In genomic region chr1:214044438-214045214, GRCh38 we compare ENCODE assay signal across 17 cellular contexts. TPM values are rescaled to one million over a fixed set of nuclear protein-coding genes. Genes with fewer than 3 reads are reported as not detected.
A peak's percentile ranks its signal among the peaks of the same experiment; 100 is the strongest.
DNase-seq lines count a peak whose midpoint lies in the region; ATAC-seq and TF ChIP-seq lines count a peak whose summit lies in the region.
"Had no signal": no experiment of that assay in that cellular context is flagged by ENCODE, and none has a peak within 500 bp of the region (broad histone marks: within the 10 kb centered on the region; RNA-seq: fewer than 3 reads in every experiment).

No MANE protein-coding gene starts in this region.

- no peak for ATAC-seq in HG03025 (IDR thresholded peaks at IDR 0.05; ENCODE audit: low FRiP score, unreplicated experiment)

- TF ChIP-seq EP300 in ovary (IDR thresholded peaks at IDR 0.05) = no peak

- H3K36me3 Mint-ChIP-seq in Calu3 (ENCODE audit: insufficient read depth, unreplicated experiment) = no peaks in the 10 kb centered on the region
- H3K36me3 Mint-ChIP-seq in activated CD4-positive, alpha-beta T cell treated with anti-CD3 and anti-CD28 coated beads, Interleukin-2, amount 10 ng/mL, durations not matched to agents 7 days and 5 days (ENCODE audit: low read depth) = no peaks in the 10 kb centered on the region
- H3K36me3 Mint-ChIP-seq: activated naive CD4-positive, alpha-beta T cell treated with anti-CD3 and anti-CD28 coated beads, Interleukin-2, amount 50 U/mL, for 24 hours; naive B cell had no signal

- no peaks in the 10 kb centered on the region for H3K4me1 Mint-ChIP-seq in Calu3 (ENCODE audit: low read depth, unreplicated experiment)
- no peaks in the 10 kb centered on the region for H3K4me1 Mint-ChIP-seq in activated CD4-positive, alpha-beta T cell treated with anti-CD3 and anti-CD28 coated beads, Interleukin-2, amount 10 ng/mL, durations not matched to agents 7 days and 5 days
- H3K4me1 Mint-ChIP-seq: activated CD4-positive, alpha-beta T cell treated with anti-CD3 and anti-CD28 coated beads, Interleukin-2, amount 10 ng/mL, durations not matched to agents 24 days and 14 days; activated naive CD4-positive, alpha-beta T cell treated with anti-CD3 and anti-CD28 coated beads, Interleukin-2, amount 50 U/mL, for 24 hours; naive B cell had no signal

- intact Hi-C loops in Calu3 (cut with micrococcal nuclease; ENCODE audit: unreplicated experiment) (no loop called here), ovary (cut with DNase I) (no loop called here)

- CTCF ChIA-PET in Calu3 (lab: Charles Lee) = interaction anchor here (0.5 to 1.2 kb wide), 2 partner anchors 78 to 140 kb away, joined by 3 to 5 read pairs; no protein-coding TSS in a partner anchor
- CTCF ChIA-PET in activated CD4-positive, alpha-beta T cell treated with anti-CD3 and anti-CD28 coated beads, Interleukin-2, amount 10 ng/mL, durations not matched to agents 7 days and 5 days (lab: Charles Lee) = no interaction called here

- no peak overlapping the region for H3K4me3 Mint-ChIP-seq in Calu3 (ENCODE audit: low read depth, unreplicated experiment)
- no peak overlapping the region for H3K4me3 Mint-ChIP-seq in activated CD4-positive, alpha-beta T cell treated with anti-CD3 and anti-CD28 coated beads, Interleukin-2, amount 10 ng/mL, durations not matched to agents 7 days and 5 days
- H3K4me3 Mint-ChIP-seq: activated CD4-positive, alpha-beta T cell treated with anti-CD3 and anti-CD28 coated beads, Interleukin-2, amount 10 ng/mL, durations not matched to agents 24 days and 14 days; activated naive CD4-positive, alpha-beta T cell treated with anti-CD3 and anti-CD28 coated beads, Interleukin-2, amount 50 U/mL, for 24 hours; naive B cell had no signal

- TF ChIP-seq CTCF in Calu3 (IDR thresholded peaks at IDR 0.05; ENCODE audit: unreplicated experiment) = no peak
- no peak for TF ChIP-seq CTCF in hepatocyte (IDR thresholded peaks at IDR 0.05; ENCODE audit: poor library complexity)
- no peak for TF ChIP-seq CTCF in ovary (IDR thresholded peaks at IDR 0.05)

- peaks cover 7% of the 10 kb centered on the region for H3K9me3 ChIP-seq in hepatocyte (ENCODE audit: low read depth)
- no peaks in the 10 kb centered on the region for H3K9me3 ChIP-seq in ovary

- no peaks in the 10 kb centered on the region for H3K9me2 ChIP-seq in hepatocyte (replicated peaks; ENCODE audit: insufficient read depth)

- H3K27ac Mint-ChIP-seq in Calu3 (ENCODE audit: unreplicated experiment) = no peak overlapping the region
- H3K27ac Mint-ChIP-seq in activated CD4-positive, alpha-beta T cell treated with anti-CD3 and anti-CD28 coated beads, Interleukin-2, amount 10 ng/mL, durations not matched to agents 7 days and 5 days = no peak overlapping the region
- H3K27ac Mint-ChIP-seq: activated CD4-positive, alpha-beta T cell treated with anti-CD3 and anti-CD28 coated beads, Interleukin-2, amount 10 ng/mL, durations not matched to agents 24 days and 14 days; activated naive CD4-positive, alpha-beta T cell treated with anti-CD3 and anti-CD28 coated beads, Interleukin-2, amount 50 U/mL, for 24 hours; naive B cell had no signal

- peaks cover 6% of the 10 kb centered on the region for H3K9me3 Mint-ChIP-seq in Calu3 (ENCODE audit: low read depth, unreplicated experiment)
- H3K9me3 Mint-ChIP-seq in activated CD4-positive, alpha-beta T cell treated with anti-CD3 and anti-CD28 coated beads, Interleukin-2, amount 10 ng/mL, durations not matched to agents 7 days and 5 days = peaks cover 3% of the 10 kb centered on the region
- H3K9me3 Mint-ChIP-seq: activated naive CD4-positive, alpha-beta T cell treated with anti-CD3 and anti-CD28 coated beads, Interleukin-2, amount 50 U/mL, for 24 hours had no signal

- BruUV-seq in Calu3 (replicated peaks; lab: Mats Ljungman, UMichigan) = no TSS peak

- H3K79me2 ChIP-seq in hepatocyte = no peaks in the 10 kb centered on the region

- H3K27me3 ChIP-seq in hepatocyte (no peaks in the 10 kb centered on the region), ovary (no peaks in the 10 kb centered on the region)

- POLR2A ChIA-PET in activated CD4-positive, alpha-beta T cell treated with anti-CD3 and anti-CD28 coated beads, Interleukin-2, amount 10 ng/mL, durations not matched to agents 7 days and 5 days (lab: Charles Lee) = no interaction called here

- H4K20me1 ChIP-seq in hepatocyte (ENCODE audit: insufficient read depth, poor library complexity, severe bottlenecking) = no peaks in the 10 kb centered on the region

- TF ChIP-seq POLR2A in ovary (IDR thresholded peaks at IDR 0.05) = no peak

- H3K36me3 ChIP-seq in hepatocyte (replicated peaks; ENCODE audit: insufficient read depth, low read depth) = no peaks in the 10 kb centered on the region
- H3K36me3 ChIP-seq in ovary = no peaks in the 10 kb centered on the region

- H2AFZ ChIP-seq in hepatocyte = no peak overlapping the region

- H3K27me3 Mint-ChIP-seq in Calu3 (ENCODE audit: unreplicated experiment) = peaks cover 1% of the 10 kb centered on the region
- H3K27me3 Mint-ChIP-seq in activated CD4-positive, alpha-beta T cell treated with anti-CD3 and anti-CD28 coated beads, Interleukin-2, amount 10 ng/mL, durations not matched to agents 7 days and 5 days = peaks cover 3% of the 10 kb centered on the region

- H3K4me2 ChIP-seq in hepatocyte = no peak overlapping the region

- H3K4me1 ChIP-seq in hepatocyte (ENCODE audit: insufficient read depth) (peaks cover 6% of the 10 kb centered on the region), ovary (ENCODE audit: insufficient read depth) (no peaks in the 10 kb centered on the region)

- no peak overlapping the region for H3K4me3 ChIP-seq in hepatocyte
- H3K4me3 ChIP-seq in ovary = no peak overlapping the region

- 93% methylated on average over 4 of the region's 4 CpGs for WGBS in hepatocyte (ENCODE audit: low lambda C conversion rate, missing lambda C conversion rate)
- 89 to 96% (median 93%) methylated on average over 4 of the region's 4 CpGs for WGBS in ovary, 3 donors

- peak; percentile 39 for DNase-seq in Calu3
- DNase-seq in NCI-H1092 (lab: John Stamatoyannopoulos, UW) = peak; percentile 32
- peak; percentile 17 for DNase-seq in NCI-H748 treated with DMSO at 0.1 percent for 48 hours (lab: John Stamatoyannopoulos, UW)
- peak; percentile 21 for DNase-seq in hepatocyte (ENCODE audit: low spot score)
- DNase-seq in activated CD4-positive, alpha-beta T cell treated with anti-CD3 and anti-CD28 coated beads, Interleukin-2, amount 10 ng/mL, durations not matched to agents 7 days and 5 days = no peak
- no peak for DNase-seq in ovary
- no peak for DNase-seq in stimulated activated CD8-positive, alpha-beta memory T cell treated with anti-CD3 and anti-CD28 coated beads, Interleukin-4, amount 100 ng/mL, for 48 hours
- DNase-seq: activated CD4-positive, alpha-beta T cell treated with anti-CD3 and anti-CD28 coated beads, Interleukin-2, amount 10 ng/mL, durations not matched to agents 24 days and 14 days; AML-193; effector CD4-positive, alpha-beta T cell; hypothalamus; Karpas-422; naive B cell; NCI-H226 had no signal

- H3K27ac ChIP-seq in hepatocyte (peak overlapping the region; percentile 39), ovary (no peak overlapping the region)

RNA-seq across cellular contexts. Expression of gene PROX1, which starts 56.9 kb away (rescaled TPM):
- total RNA-seq in Calu3 (2022) = 0.29 and 0.40 TPM in 2 replicates
- total RNA-seq in hepatocyte = 15.7 and 18.7 TPM in 2 replicates
- 4.8 and 6.7 TPM in 2 replicates for polyA plus RNA-seq in hepatocyte
- total RNA-seq in activated CD4-positive, alpha-beta T cell treated with anti-CD3 and anti-CD28 coated beads, Interleukin-2, amount 10 ng/mL, durations not matched to agents 7 days and 5 days = under 1 TPM; 0.02 to 0.15 TPM
- 10 to 100 TPM in 6 of 7 donors, 1 to 10 TPM in 1; 8.6 to 23.6 (median 16.8) TPM for total RNA-seq in ovary
- polyA plus RNA-seq in ovary = 1 to 10 TPM; 3.6 to 4.8 TPM
- total RNA-seq: activated CD4-positive, alpha-beta T cell treated with anti-CD3 and anti-CD28 coated beads, Interleukin-2, amount 10 ng/mL, durations not matched to agents 24 days and 14 days; OCI-LY7 had no signal

Comparison
In these comparisons a context has a peak if more than half of its experiments do, and no peak if none do; other contexts are left out.
1. DNase-seq: peak in Calu3 (single experiment), NCI-H1092 (single experiment), NCI-H748 treated with DMSO at 0.1 percent for 48 hours (single experiment) and hepatocyte (single experiment); none in activated CD4-positive, alpha-beta T cell treated with anti-CD3 and anti-CD28 coated beads, Interleukin-2, amount 10 ng/mL, durations not matched to agents 7 days and 5 days (single experiment), ovary (0 of 5) and stimulated activated CD8-positive, alpha-beta memory T cell treated with anti-CD3 and anti-CD28 coated beads, Interleukin-4, amount 100 ng/mL, for 48 hours (single experiment).